In genomic region chr10:52446391-52446790, GRCh38 we compare ENCODE assay signal across 19 cellular contexts.
DNase-seq lines count a peak whose midpoint lies in the region; TF ChIP-seq lines count a peak whose summit lies in the region.
"Had no signal": no experiment of that assay in that cellular context is flagged by ENCODE, and none has a peak within 500 bp of the region (broad histone marks: within the 10 kb centered on the region; RNA-seq: fewer than 3 reads in every experiment).

No MANE protein-coding gene starts in this region.

- intact Hi-C loops in Caco-2 (cut with micrococcal nuclease; ENCODE audit: unreplicated experiment), result no loop called here

- peaks cover 37% of the 10 kb centered on the region for H3K4me1 Mint-ChIP-seq in Caco-2 (ENCODE audit: low read depth, unreplicated experiment)
- H3K4me1 Mint-ChIP-seq: CD4-positive, alpha-beta memory T cell had no signal

- H3K36me3 Mint-ChIP-seq in Caco-2 (ENCODE audit: insufficient read depth, unreplicated experiment), result peaks cover 39% of the 10 kb centered on the region
- H3K36me3 Mint-ChIP-seq: CD4-positive, alpha-beta memory T cell had no signal

- H3K14ac ChIP-seq in mesenchymal stem cell (ENCODE audit: low read length in 2 of 2), result no peak overlapping the region

- H3K4me3 Mint-ChIP-seq in Caco-2 (ENCODE audit: unreplicated experiment), result no peak overlapping the region
- H3K4me3 Mint-ChIP-seq: CD4-positive, alpha-beta memory T cell had no signal

- H3K27ac Mint-ChIP-seq in Caco-2 (ENCODE audit: unreplicated experiment), result peak overlapping the region; percentile 68
- H3K27ac Mint-ChIP-seq: CD4-positive, alpha-beta memory T cell had no signal

- H3K9me3 ChIP-seq in Caco-2 (no peaks in the 10 kb centered on the region), HUES48 (ENCODE audit: control insufficient read depth, insufficient read depth, low read length) (no peaks in the 10 kb centered on the region), mesenchymal stem cell (ENCODE audit: control insufficient read depth, low read length) (no peaks in the 10 kb centered on the region)
- H3K9me3 ChIP-seq: MG63 had no signal

- H3K27ac ChIP-seq in HUES48 (ENCODE audit: low read depth, low read length), result peak overlapping the region; percentile 44
- peak overlapping the region; percentile 97 for H3K27ac ChIP-seq in epithelial cell of prostate
- H3K27ac ChIP-seq in mesenchymal stem cell (ENCODE audit: low read length, poor library complexity, severe bottlenecking), result no peak overlapping the region
- no peak overlapping the region for H3K27ac ChIP-seq in RWPE1
- H3K27ac ChIP-seq: BLaER1 treated with 17β-estradiol and CSF1 and Interleukin-3, amounts not matched to agents 10 nM and 100 nM had no signal

- H2BK15ac ChIP-seq in mesenchymal stem cell (ENCODE audit: low read depth, poor library complexity, severe bottlenecking), result no peak overlapping the region

- no peaks in the 10 kb centered on the region for H3K36me3 ChIP-seq in Caco-2 (ENCODE audit: control insufficient read depth, insufficient read depth, low read length)
- no peaks in the 10 kb centered on the region for H3K36me3 ChIP-seq in HUES48 (ENCODE audit: control insufficient read depth, insufficient read depth, low read length)
- no peaks in the 10 kb centered on the region for H3K36me3 ChIP-seq in mesenchymal stem cell (ENCODE audit: control insufficient read depth in 1 of 2, insufficient read depth in 2 of 2, low read depth in 1 of 2, low read length in 2 of 2)
- H3K36me3 ChIP-seq: BLaER1 treated with 17β-estradiol and CSF1 and Interleukin-3, amounts not matched to agents 10 nM and 100 nM; MG63 had no signal

- WGBS in mesenchymal stem cell, result 100% methylated on average over 2 of the region's 5 CpGs

- H2AFZ ChIP-seq in mesenchymal stem cell (ENCODE audit: low read depth, low read length), result no peak overlapping the region

- TF ChIP-seq CTCF in Caco-2 (IDR thresholded peaks at IDR 0.05; ENCODE audit: insufficient read depth in 1 of 2, low read depth in 1 of 2, low read length in 1 of 2, severe bottlenecking in 1 of 2, unreplicated experiment in 1 of 2), result no peak
- no peak for TF ChIP-seq CTCF in RWPE1 (conservative IDR thresholded peaks at IDR 0.05; ENCODE audit: low read depth)
- TF ChIP-seq CTCF in GM10266 (IDR thresholded peaks at IDR 0.05; ENCODE audit: control insufficient read depth, insufficient read depth, low read depth, missing control alignments), result no peak

- H4K8ac ChIP-seq in mesenchymal stem cell (ENCODE audit: low read length), result no peak overlapping the region

- CTCF ChIA-PET in Caco-2 (lab: Charles Lee) (no interaction called here), RWPE1 (lab: Yijun Ruan, JAX) (no interaction called here)

- H3K27me3 ChIP-seq in Caco-2 (replicated peaks; ENCODE audit: control insufficient read depth, insufficient read depth, low read length), result no peaks in the 10 kb centered on the region
- H3K27me3 ChIP-seq in HUES48 (ENCODE audit: control insufficient read depth, insufficient read depth, low read length), result no peaks in the 10 kb centered on the region
- no peaks in the 10 kb centered on the region for H3K27me3 ChIP-seq in mesenchymal stem cell (ENCODE audit: control insufficient read depth in 1 of 2, insufficient read depth in 1 of 2, low read length in 2 of 2)
- H3K27me3 ChIP-seq: BLaER1 treated with 17β-estradiol and CSF1 and Interleukin-3, amounts not matched to agents 10 nM and 100 nM; MG63 had no signal

- no peak overlapping the region for H3K4me2 ChIP-seq in mesenchymal stem cell (ENCODE audit: low read length, poor library complexity, severe bottlenecking)
- H3K4me2 ChIP-seq: BLaER1 treated with 17β-estradiol and CSF1 and Interleukin-3, amounts not matched to agents 10 nM and 100 nM had no signal

- no peak overlapping the region for H2BK12ac ChIP-seq in mesenchymal stem cell (ENCODE audit: low read length in 2 of 2)

- H2AK5ac ChIP-seq in mesenchymal stem cell (ENCODE audit: low read length, severe bottlenecking), result no peak overlapping the region

- H3K9me3 Mint-ChIP-seq in Caco-2 (ENCODE audit: unreplicated experiment), result peaks cover 11% of the 10 kb centered on the region

- no TSS peak for BruUV-seq in Caco-2 (replicated peaks; lab: Mats Ljungman, UMichigan)

- H3K4me1 ChIP-seq in Caco-2 (peaks cover 55% of the 10 kb centered on the region), HUES48 (ENCODE audit: control insufficient read depth, insufficient read depth, low read length) (peaks cover 17% of the 10 kb centered on the region), mesenchymal stem cell (ENCODE audit: control insufficient read depth, insufficient read depth, low read depth, low read length) (no peaks in the 10 kb centered on the region)

- H3K4ac ChIP-seq in mesenchymal stem cell (ENCODE audit: low read depth in 1 of 2, low read length in 2 of 2), result no peak overlapping the region

- H4K91ac ChIP-seq in mesenchymal stem cell (ENCODE audit: low read length), result no peak overlapping the region

- DNase-seq in Caco-2, result no peak
- no peak for DNase-seq in epithelial cell of prostate (ENCODE audit: low read depth, low spot score)
- no peak for DNase-seq in mesenchymal stem cell
- no peak for DNase-seq in RWPE1 (ENCODE audit: low spot score)
- DNase-seq in GM10266 (ENCODE audit: extremely low spot score), result no peak
- DNase-seq in DMS53 treated with DMSO at 0.1 percent for 48 hours (lab: John Stamatoyannopoulos, UW; ENCODE audit: unreplicated experiment), result no peak
- DNase-seq: ACHN; CD4-positive, alpha-beta memory T cell; GDM1; Kasumi-1; MG63; NCI-H1417; NCI-H187; NCI-H2107; NCI-H510A treated with DMSO at 0.1 percent for 48 hours; SHP77; T-helper 2 cell had no signal

- H3K4me3 ChIP-seq in Caco-2 (ENCODE audit: low read depth, low read length), result no peak overlapping the region
- no peak overlapping the region for H3K4me3 ChIP-seq in HUES48 (ENCODE audit: low read depth, low read length)
- no peak overlapping the region for H3K4me3 ChIP-seq in mesenchymal stem cell (ENCODE audit: insufficient read depth in 1 of 2, low read depth in 1 of 2, low read length in 2 of 2)
- H3K4me3 ChIP-seq: BLaER1 treated with 17β-estradiol and CSF1 and Interleukin-3, amounts not matched to agents 10 nM and 100 nM; MG63 had no signal

- H2BK5ac ChIP-seq in mesenchymal stem cell (ENCODE audit: low read depth, low read length, poor library complexity, severe bottlenecking), result no peak overlapping the region

- H3K9ac ChIP-seq in HUES48 (ENCODE audit: low read depth, low read length) (no peak overlapping the region), mesenchymal stem cell (ENCODE audit: low read length) (peak overlapping the region; percentile 11)
- H3K9ac ChIP-seq: BLaER1 treated with 17β-estradiol and CSF1 and Interleukin-3, amounts not matched to agents 10 nM and 100 nM had no signal

- no peaks in the 10 kb centered on the region for H3K27me3 Mint-ChIP-seq in Caco-2 (ENCODE audit: insufficient read depth, unreplicated experiment)
- H3K27me3 Mint-ChIP-seq: CD4-positive, alpha-beta memory T cell had no signal

- no peak overlapping the region for H3K18ac ChIP-seq in mesenchymal stem cell (ENCODE audit: low read depth in 1 of 2, low read length in 2 of 2)

- POLR2A ChIA-PET in Caco-2 (lab: Charles Lee), result no interaction called here
- POLR2A ChIA-PET in RWPE1 (lab: Yijun Ruan, JAX; ENCODE audit: low non-redundant PET), result no interaction called here

- H2BK120ac ChIP-seq in mesenchymal stem cell (ENCODE audit: low read depth, low read length), result no peak overlapping the region

- no peaks in the 10 kb centered on the region for H3K79me1 ChIP-seq in mesenchymal stem cell (replicated peaks; ENCODE audit: low read length, poor library complexity, severe bottlenecking)

- no peak overlapping the region for H3K23ac ChIP-seq in mesenchymal stem cell (ENCODE audit: low read length in 2 of 2)

Comparison
In these comparisons a context has a peak if more than half of its experiments do, and no peak if none do; other contexts are left out.
1. H3K27ac ChIP-seq: peak in HUES48 (single experiment) and epithelial cell of prostate (single experiment); none in mesenchymal stem cell (single experiment) and RWPE1 (single experiment).